9 cellular contexts compared by ENCODE assay signal in genomic region chr1:77282187-77282865, GRCh38. TPM values are rescaled to one million over a fixed set of nuclear protein-coding genes. Genes with fewer than 3 reads are reported as not detected.
A peak's percentile ranks its signal among the peaks of the same experiment; 100 is the strongest.
DNase-seq lines count a peak whose midpoint lies in the region; ATAC-seq and TF ChIP-seq lines count a peak whose summit lies in the region.
"Had no signal": no experiment of that assay in that cellular context is flagged by ENCODE, and none has a peak within 500 bp of the region (broad histone marks: within the 10 kb centered on the region; RNA-seq: fewer than 3 reads in every experiment).

No MANE protein-coding gene starts in this region.

- intact Hi-C loops in heart right ventricle (cut with DNase I) (loop anchor here in 1 of 10 donors (2.0 kb wide), 1 partner anchor 28 kb away; no protein-coding TSS in a partner anchor), psoas muscle (cut with DNase I) (no loop called here)

- H3K27me3 ChIP-seq in heart right ventricle (peaks cover 0 to 92% (median 52%) of the 10 kb centered on the region in 7 donors), psoas muscle (ENCODE audit: insufficient read depth in 3 of 3, low read length in 2 of 3) (peaks cover 0 to 37% (median 5%) of the 10 kb centered on the region in 3 donors)

- peak overlapping the region in 9 of 10 donors; percentile 37 to 60 (median 55) for H3K4me3 ChIP-seq in heart right ventricle
- peak overlapping the region; percentile 63 for H3K4me3 ChIP-seq in psoas muscle
- H3K4me3 ChIP-seq: K562 had no signal

- H3K36me3 ChIP-seq in heart right ventricle (no peaks in the 10 kb centered on the region), psoas muscle (ENCODE audit: insufficient read depth in 1 of 2, low read depth in 1 of 2) (no peaks in the 10 kb centered on the region)

- no peak overlapping the region for H3K27ac ChIP-seq in heart right ventricle
- no peak overlapping the region for H3K27ac ChIP-seq in psoas muscle

- peaks cover 0 to 19% (median 9%) of the 10 kb centered on the region in 9 donors for H3K4me1 ChIP-seq in heart right ventricle
- H3K4me1 ChIP-seq in psoas muscle = no peaks in the 10 kb centered on the region

- peak; percentile 4 for DNase-seq in COLO829 (ENCODE audit: low spot score)
- peak; percentile 74 for DNase-seq in NCI-H69 (lab: John Stamatoyannopoulos, UW)
- DNase-seq in activated naive CD4-positive, alpha-beta T cell treated with anti-CD3 and anti-CD28 coated beads, Interleukin-2, amount 50 U/mL, for 16 hours = peak; percentile 53
- DNase-seq in heart right ventricle = no peak
- peak in 1 of 2 donors; percentile 12 for DNase-seq in psoas muscle
- DNase-seq in HPDE6-E6E7 (ENCODE audit: extremely low spot score) = no peak

- 0% methylated on average over 46 to 47 of the region's 47 CpGs for WGBS in heart right ventricle, 2 donors
- 0 to 1% (median 1%) methylated on average over 47 of the region's 47 CpGs for WGBS in psoas muscle, 3 donors

- H3K9me3 ChIP-seq in heart right ventricle (peaks cover 0 to 2% (median 0%) of the 10 kb centered on the region in 11 donors), psoas muscle (no peaks in the 10 kb centered on the region)

- no peak for TF ChIP-seq CTCF in heart right ventricle (IDR thresholded peaks at IDR 0.05)
- no peak for TF ChIP-seq CTCF in psoas muscle (IDR thresholded peaks at IDR 0.05)

- ATAC-seq in GM21619 (IDR thresholded peaks at IDR 0.05; ENCODE audit: unreplicated experiment) (peak; percentile 44), heart right ventricle (peak in 7 of 8 donors; percentile 18 to 56 (median 35)), psoas muscle (peak; percentile 19 to 30 (median 22)), GM21529 (IDR thresholded peaks at IDR 0.05; ENCODE audit: unreplicated experiment) (no peak)
- ATAC-seq: K562 had no signal

RNA-seq across cellular contexts. Expression of gene AK5, which starts 0.5 kb away (rescaled TPM):
- 1 to 10 TPM in 4 of 10 donors, under 1 TPM in 6; 0.30 to 1.7 (median 0.97) TPM for total RNA-seq in heart right ventricle
- under 1 TPM; 0.25 to 0.51 TPM for polyA plus RNA-seq in heart right ventricle
- total RNA-seq in psoas muscle = under 1 TPM in 3 of 4 donors, not detected in 1; 0.30 to 0.49 (median 0.44) TPM
- polyA plus RNA-seq in psoas muscle = under 1 TPM in 2 of 3 donors, not detected in 1; 0.14 to 0.21 TPM
- total RNA-seq: K562 had no signal

Comparison
In these comparisons a context has a peak if more than half of its experiments do, and no peak if none do; other contexts are left out.
1. DNase-seq: peak in COLO829 (single experiment), NCI-H69 (single experiment) and activated naive CD4-positive, alpha-beta T cell treated with anti-CD3 and anti-CD28 coated beads, Interleukin-2, amount 50 U/mL, for 16 hours (single experiment); none in heart right ventricle (0 of 2) and HPDE6-E6E7 (single experiment).